ENCODE assay signal across 23 cellular contexts in genomic region chr22:42942351-42942750, GRCh38.
A peak's percentile ranks its signal among the peaks of the same experiment; 100 is the strongest.
DNase-seq lines count a peak whose midpoint lies in the region; ATAC-seq and TF ChIP-seq lines count a peak whose summit lies in the region.
"Had no signal": no experiment of that assay in that cellular context is flagged by ENCODE, and none has a peak within 500 bp of the region (broad histone marks: within the 10 kb centered on the region; RNA-seq: fewer than 3 reads in every experiment).

No MANE protein-coding gene starts in this region.

- TF ChIP-seq POLR2A in prostate gland (IDR thresholded peaks at IDR 0.05), result no peak

- H3K27ac ChIP-seq in left ventricle myocardium inferior (replicated peaks) (peak overlapping the region; percentile 95), prostate gland (peak overlapping the region; percentile 71 to 93), tibial artery (peak overlapping the region; percentile 95 to 96)
- H3K27ac ChIP-seq: BLaER1 treated with 17β-estradiol and CSF1 and Interleukin-3, amounts not matched to agents 10 nM and 100 nM; SK-N-MC had no signal

- peaks cover 91% of the 10 kb centered on the region for H3K4me1 ChIP-seq in left ventricle myocardium inferior
- peaks cover 46% of the 10 kb centered on the region for H3K4me1 ChIP-seq in prostate gland (replicated peaks)
- H3K4me1 ChIP-seq in tibial artery, result peaks cover 7 to 100% (median 96%) of the 10 kb centered on the region in 4 donors

- H3K27me3 ChIP-seq in left ventricle myocardium inferior (ENCODE audit: low read depth) (no peaks in the 10 kb centered on the region), prostate gland (replicated peaks; ENCODE audit: insufficient read depth) (no peaks in the 10 kb centered on the region), tibial artery (no peaks in the 10 kb centered on the region)
- H3K27me3 ChIP-seq: BLaER1 treated with 17β-estradiol and CSF1 and Interleukin-3, amounts not matched to agents 10 nM and 100 nM had no signal

- peaks cover 94% of the 10 kb centered on the region for H3K4me1 Mint-ChIP-seq in chondrocyte (ENCODE audit: low read depth)

- no peak overlapping the region for H3K4me3 ChIP-seq in left ventricle myocardium inferior
- H3K4me3 ChIP-seq in prostate gland, result no peak overlapping the region
- H3K4me3 ChIP-seq in tibial artery, result no peak overlapping the region
- H3K4me3 ChIP-seq: BLaER1 treated with 17β-estradiol and CSF1 and Interleukin-3, amounts not matched to agents 10 nM and 100 nM; SK-N-MC had no signal

- DNase-seq in left ventricle myocardium inferior (no peak), left ventricle myocardium superior (no peak), chondrocyte (ENCODE audit: low spot score) (no peak), prostate gland (ENCODE audit: low spot score) (no peak), tibial artery (no peak), left colon (no peak), Ammon's horn (ENCODE audit: low spot score) (no peak), ecto neural progenitor cell (ENCODE audit: low spot score) (no peak)
- DNase-seq: CD4-positive, alpha-beta T cell; GOT3; HCEC 1CT; NCI-H1092; NCI-H1417 treated with DMSO at 0.1 percent for 48 hours; NCI-H1694 treated with DMSO at 0.1 percent for 48 hours; NCI-H2081 treated with DMSO at 0.1 percent for 48 hours; NCI-H2171; NCI-H226; NCI-H510A; NCI-H69; SIG-M5 had no signal

- H3K27ac Mint-ChIP-seq in chondrocyte (ENCODE audit: unreplicated experiment), result peak overlapping the region; percentile 46
- H3K27ac Mint-ChIP-seq: CD4-positive, alpha-beta T cell had no signal

- H3K36me3 ChIP-seq in left ventricle myocardium inferior (no peaks in the 10 kb centered on the region), prostate gland (no peaks in the 10 kb centered on the region), tibial artery (no peaks in the 10 kb centered on the region)

- H3K9me3 ChIP-seq in left ventricle myocardium inferior (replicated peaks) (no peaks in the 10 kb centered on the region), prostate gland (no peaks in the 10 kb centered on the region), tibial artery (no peaks in the 10 kb centered on the region)
- H3K9me3 ChIP-seq: BLaER1 treated with 17β-estradiol and CSF1 and Interleukin-3, amounts not matched to agents 10 nM and 100 nM had no signal

- intact Hi-C loops in left ventricle myocardium inferior (cut with micrococcal nuclease), result no loop called here
- intact Hi-C loops in left ventricle myocardium superior (cut with micrococcal nuclease), result no loop called here
- intact Hi-C loops in prostate gland (cut with DNase I), result no loop called here
- intact Hi-C loops in tibial artery (cut with DNase I; ENCODE audit: low total_unique reads), result no loop called here
- intact Hi-C loops in left colon (cut with DNase I, micrococcal nuclease), result no loop called here

- no peak overlapping the region for H3K4me3 Mint-ChIP-seq in chondrocyte (ENCODE audit: unreplicated experiment)
- H3K4me3 Mint-ChIP-seq: CD4-positive, alpha-beta T cell had no signal

- 15% methylated on average over 2 of the region's 2 CpGs for WGBS in prostate gland

- H3K9me3 Mint-ChIP-seq in chondrocyte (ENCODE audit: low read depth), result no peaks in the 10 kb centered on the region
- H3K9me3 Mint-ChIP-seq: CD4-positive, alpha-beta T cell had no signal

- TF ChIP-seq CTCF in left ventricle myocardium inferior (IDR thresholded peaks at IDR 0.05; ENCODE audit: borderline replicate concordance) (no peak), chondrocyte (IDR thresholded peaks at IDR 0.05) (no peak), prostate gland (IDR thresholded peaks at IDR 0.05) (no peak), tibial artery (IDR thresholded peaks at IDR 0.05) (no peak)

- H3K36me3 Mint-ChIP-seq in chondrocyte (ENCODE audit: low read depth), result peaks cover 4% of the 10 kb centered on the region

- no peaks in the 10 kb centered on the region for H3K27me3 Mint-ChIP-seq in chondrocyte (ENCODE audit: low read depth)
- H3K27me3 Mint-ChIP-seq: CD4-positive, alpha-beta T cell had no signal

- no peak for ATAC-seq in left ventricle myocardium superior
- no peak for ATAC-seq in left colon
- ATAC-seq: Panc1 had no signal
